Comparison of ENCODE assay signal across 1 cellular context in genomic region chr10:60073397-60073780, GRCh38.
TF ChIP-seq lines count a peak whose summit lies in the region.

No MANE protein-coding gene starts in this region.

TF ChIP-seq in K562, 482 proteins besides CTCF, POLR2A, EP300 and RAD21 (continued from another document and continues in another):
- no peak for TF ChIP-seq KAT7 (CRISPR knock-in tag; IDR thresholded peaks at IDR 0.05; ENCODE audit: borderline replicate concordance)
- TF ChIP-seq ZBTB9 (CRISPR knock-in tag; IDR thresholded peaks at IDR 0.05) = no peak
- TF ChIP-seq BRD9 (IDR thresholded peaks at IDR 0.05; ENCODE audit: low read depth, partially characterized antibody) = no peak
- peak; percentile 25; the same call in 1 of the 2 replicates for TF ChIP-seq JUN (IDR thresholded peaks at IDR 0.05; ENCODE audit: borderline replicate concordance, low read depth, low read length)
- no peak for TF ChIP-seq JUN (CRISPR knock-in tag; IDR thresholded peaks at IDR 0.05; ENCODE audit: borderline replicate concordance)
- no peak for TF ChIP-seq ZNF444 (CRISPR knock-in tag; IDR thresholded peaks at IDR 0.05)
- no peak for TF ChIP-seq ELK1 (CRISPR knock-in tag; IDR thresholded peaks at IDR 0.05)
- no peak for TF ChIP-seq ZNF121 (CRISPR knock-in tag; conservative IDR thresholded peaks at IDR 0.05)
- no peak for TF ChIP-seq BCOR (IDR thresholded peaks at IDR 0.05)
- TF ChIP-seq KLF1 (tag; IDR thresholded peaks at IDR 0.05) = no peak
- no peak for TF ChIP-seq CBX1 (IDR thresholded peaks at IDR 0.05; ENCODE audit: low read depth)
- TF ChIP-seq SPI1 (IDR thresholded peaks at IDR 0.05; ENCODE audit: borderline replicate concordance, low read depth, low read length) = no peak
- peak; percentile 95 for TF ChIP-seq ARID3A (IDR thresholded peaks at IDR 0.05; ENCODE audit: borderline replicate concordance, low read depth, low read length)
- TF ChIP-seq ZBTB11 (CRISPR knock-in tag; IDR thresholded peaks at IDR 0.05) = peak in 1 of 3 experiments; percentile 47; a peak in 1 of 6 replicates
- TF ChIP-seq ATF3 (IDR thresholded peaks at IDR 0.05) = no peak
- no peak for TF ChIP-seq ATF3 (CRISPR knock-in tag; conservative IDR thresholded peaks at IDR 0.05)
- TF ChIP-seq CREB5 (CRISPR knock-in tag; IDR thresholded peaks at IDR 0.05) = no peak
- TF ChIP-seq PYGO2 (tag; IDR thresholded peaks at IDR 0.05) = no peak
- TF ChIP-seq TCF3 (CRISPR knock-in tag; IDR thresholded peaks at IDR 0.05) = peak; percentile 83
- no peak for TF ChIP-seq SMARCA5 (IDR thresholded peaks at IDR 0.05)
- TF ChIP-seq PHB (CRISPR knock-in tag; IDR thresholded peaks at IDR 0.05) = no peak
- peak; percentile 55 for TF ChIP-seq FOXM1 (IDR thresholded peaks at IDR 0.05; ENCODE audit: low read depth)
- TF ChIP-seq FOXM1 (CRISPR knock-in tag; IDR thresholded peaks at IDR 0.05; ENCODE audit: low read depth) = no peak
- no peak for TF ChIP-seq MTA1 (IDR thresholded peaks at IDR 0.05; ENCODE audit: borderline replicate concordance)
- no peak for TF ChIP-seq ZNF449 (CRISPR knock-in tag; IDR thresholded peaks at IDR 0.05)
- peak; percentile 72 for TF ChIP-seq PML (IDR thresholded peaks at IDR 0.05; ENCODE audit: low read length)
- peak; percentile 72 for TF ChIP-seq MAFG (tag; conservative IDR thresholded peaks at IDR 0.05)
- no peak for TF ChIP-seq ZBTB7A (IDR thresholded peaks at IDR 0.05; ENCODE audit: borderline replicate concordance, control insufficient read depth, low read depth, low read length)
- TF ChIP-seq MLX (CRISPR knock-in tag; conservative IDR thresholded peaks at IDR 0.05) = no peak
- TF ChIP-seq NCOA6 (IDR thresholded peaks at IDR 0.05) = no peak
- no peak for TF ChIP-seq ZNF318 (IDR thresholded peaks at IDR 0.05; ENCODE audit: borderline replicate concordance in 1 of 2, low read depth in 1 of 2)
- TF ChIP-seq CEBPB (tag; IDR thresholded peaks at IDR 0.05) = no peak
- TF ChIP-seq ZC3H11A (IDR thresholded peaks at IDR 0.05; ENCODE audit: low read depth, low read length) = no peak
- no peak for TF ChIP-seq ZNF785 (CRISPR knock-in tag; IDR thresholded peaks at IDR 0.05)
- peak; percentile 91 for TF ChIP-seq SMARCA4 (IDR thresholded peaks at IDR 0.05)
- no peak for TF ChIP-seq ZNF263 (CRISPR knock-in tag; IDR thresholded peaks at IDR 0.05; ENCODE audit: borderline replicate concordance)
- no peak for TF ChIP-seq MYBL2 (IDR thresholded peaks at IDR 0.05; ENCODE audit: low read depth)
- no peak for TF ChIP-seq MYBL2 (CRISPR knock-in tag; IDR thresholded peaks at IDR 0.05; ENCODE audit: borderline replicate concordance)
- peak; percentile 87 for TF ChIP-seq SMARCE1 (IDR thresholded peaks at IDR 0.05)
- TF ChIP-seq CSDE1 (IDR thresholded peaks at IDR 0.05) = no peak
- no peak for TF ChIP-seq DDX20 (tag; IDR thresholded peaks at IDR 0.05; ENCODE audit: low read depth)
- TF ChIP-seq KAT2B (IDR thresholded peaks at IDR 0.05; ENCODE audit: low read depth, low read length) = no peak
- TF ChIP-seq ARID1B (IDR thresholded peaks at IDR 0.05) = peak; percentile 92
